15 cellular contexts compared by ENCODE assay signal in the genomic region with DNA sequence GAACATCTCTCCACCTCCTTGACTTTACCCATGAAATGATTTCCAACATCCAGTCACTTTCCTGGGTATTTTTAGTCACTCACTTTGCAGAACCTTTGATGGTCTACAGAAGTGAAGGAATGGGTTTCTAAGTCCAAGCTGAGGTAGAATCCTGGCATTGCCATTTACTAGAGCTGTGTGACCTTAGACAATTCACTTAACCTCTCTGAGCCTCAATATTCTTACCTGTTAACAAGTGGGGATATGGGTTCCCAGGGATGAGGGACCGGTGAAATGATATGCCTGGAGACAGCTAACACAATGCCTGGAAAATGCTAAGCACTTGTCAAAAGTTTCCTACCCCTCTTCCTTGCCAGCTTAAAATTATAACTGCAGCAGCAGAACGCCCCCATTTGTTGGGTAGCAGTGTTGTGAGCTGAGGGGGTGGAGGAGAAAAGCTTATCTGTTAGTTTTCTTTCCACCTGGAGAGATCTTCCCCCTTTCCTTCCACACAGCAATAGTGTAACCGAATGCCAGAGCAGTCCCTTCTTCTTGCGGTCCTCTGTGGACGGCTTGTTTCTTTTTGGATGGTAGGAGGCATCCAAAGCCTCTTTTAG. TPM values are rescaled to one million over a fixed set of nuclear protein-coding genes. Genes with fewer than 3 reads are reported as not detected.
A peak's percentile ranks its signal among the peaks of the same experiment; 100 is the strongest.
DNase-seq lines count a peak whose midpoint lies in the region; ATAC-seq and TF ChIP-seq lines count a peak whose summit lies in the region.
"Had no signal": no experiment of that assay in that cellular context is flagged by ENCODE, and none has a peak within 500 bp of the region (broad histone marks: within the 10 kb centered on the region; RNA-seq: fewer than 3 reads in every experiment).

No MANE protein-coding gene starts in this region.

- H3K79me2 ChIP-seq in ACC112 (ENCODE audit: control insufficient read depth, insufficient read depth, low read length, unreplicated experiment), result no peaks in the 10 kb centered on the region
- H3K79me2 ChIP-seq in hepatocyte, result no peaks in the 10 kb centered on the region

- no peaks in the 10 kb centered on the region for H3K27me3 ChIP-seq in ACC112 (ENCODE audit: insufficient read depth, low read length)
- no peaks in the 10 kb centered on the region for H3K27me3 ChIP-seq in hepatocyte
- H3K27me3 ChIP-seq in skeletal muscle tissue (ENCODE audit: control insufficient read depth in 3 of 3, insufficient read depth in 3 of 3, low read length in 3 of 3), result no peaks in the 10 kb centered on the region
- no peaks in the 10 kb centered on the region for H3K27me3 ChIP-seq in brain microvascular endothelial cell (replicated peaks)
- H3K27me3 ChIP-seq: gastrocnemius medialis had no signal

- H2AFZ ChIP-seq in ACC112 (ENCODE audit: low read length, unreplicated experiment), result no peak overlapping the region
- H2AFZ ChIP-seq in hepatocyte, result no peak overlapping the region

- H3K4me1 ChIP-seq in ACC112 (ENCODE audit: control insufficient read depth, insufficient read depth, low read length, unreplicated experiment) (peaks cover 22% of the 10 kb centered on the region), hepatocyte (ENCODE audit: insufficient read depth) (peaks cover 11% of the 10 kb centered on the region), skeletal muscle tissue (ENCODE audit: control insufficient read depth in 3 of 3, insufficient read depth in 3 of 3, low read length in 3 of 3) (peaks cover 24 to 38% (median 30%) of the 10 kb centered on the region in 3 donors)

- no peak overlapping the region for H3K4me2 ChIP-seq in hepatocyte

- peaks cover 18% of the 10 kb centered on the region for H3K27me3 Mint-ChIP-seq in mesothelial cell of epicardium (ENCODE audit: low read depth)

- no peak overlapping the region for H3K4me3 Mint-ChIP-seq in stimulated activated effector memory CD8-positive, alpha-beta T cell treated with anti-CD3 and anti-CD28 coated beads, Interleukin-12 subunit alpha, Interleukin-12 subunit beta, amount 100 ng/mL, for 72 hours
- H3K4me3 Mint-ChIP-seq in mesothelial cell of epicardium, result no peak overlapping the region
- H3K4me3 Mint-ChIP-seq: activated CD4-positive, alpha-beta T cell treated with anti-CD3 and anti-CD28 coated beads, Interleukin-2, amount 10 ng/mL, durations not matched to agents 24 days and 14 days; IgD-negative memory B cell; naive thymus-derived CD8-positive, alpha-beta T cell had no signal

- H3K4me1 Mint-ChIP-seq in stimulated activated effector memory CD8-positive, alpha-beta T cell treated with anti-CD3 and anti-CD28 coated beads, Interleukin-12 subunit alpha, Interleukin-12 subunit beta, amount 100 ng/mL, for 72 hours, result no peaks in the 10 kb centered on the region
- peaks cover 8% of the 10 kb centered on the region for H3K4me1 Mint-ChIP-seq in mesothelial cell of epicardium
- H3K4me1 Mint-ChIP-seq: IgD-negative memory B cell had no signal

- ATAC-seq in stimulated activated effector memory CD8-positive, alpha-beta T cell treated with anti-CD3 and anti-CD28 coated beads, Interleukin-12 subunit alpha, Interleukin-12 subunit beta, amount 100 ng/mL, for 72 hours, result no peak
- ATAC-seq: naive thymus-derived CD8-positive, alpha-beta T cell had no signal

- H3K9me3 Mint-ChIP-seq in stimulated activated effector memory CD8-positive, alpha-beta T cell treated with anti-CD3 and anti-CD28 coated beads, Interleukin-12 subunit alpha, Interleukin-12 subunit beta, amount 100 ng/mL, for 72 hours, result peaks cover 3% of the 10 kb centered on the region
- H3K9me3 Mint-ChIP-seq in mesothelial cell of epicardium, result peaks cover 12% of the 10 kb centered on the region
- H3K9me3 Mint-ChIP-seq: activated CD4-positive, alpha-beta T cell treated with anti-CD3 and anti-CD28 coated beads, Interleukin-2, amount 10 ng/mL, durations not matched to agents 24 days and 14 days had no signal

- peak overlapping the region in 1 of 3 donors; percentile 28 for H3K9ac ChIP-seq in skeletal muscle tissue (ENCODE audit: low read depth in 1 of 3, low read length in 3 of 3)

- no peak overlapping the region for H3K27ac Mint-ChIP-seq in stimulated activated effector memory CD8-positive, alpha-beta T cell treated with anti-CD3 and anti-CD28 coated beads, Interleukin-12 subunit alpha, Interleukin-12 subunit beta, amount 100 ng/mL, for 72 hours
- H3K27ac Mint-ChIP-seq in mesothelial cell of epicardium, result no peak overlapping the region
- H3K27ac Mint-ChIP-seq: IgD-negative memory B cell; naive thymus-derived CD8-positive, alpha-beta T cell had no signal

- H3K4me3 ChIP-seq in ACC112 (ENCODE audit: low read depth, low read length), result no peak overlapping the region
- H3K4me3 ChIP-seq in NB4 (ENCODE audit: low read depth, low read length), result no peak overlapping the region
- no peak overlapping the region for H3K4me3 ChIP-seq in hepatocyte
- H3K4me3 ChIP-seq in skeletal muscle tissue (ENCODE audit: low read length in 3 of 3), result no peak overlapping the region
- no peak overlapping the region for H3K4me3 ChIP-seq in brain microvascular endothelial cell (ENCODE audit: low read depth, low read length)
- H3K4me3 ChIP-seq: gastrocnemius medialis had no signal

- WGBS in hepatocyte (ENCODE audit: low lambda C conversion rate, missing lambda C conversion rate), result 88% methylated on average over 5 of the region's 5 CpGs

- H3K27ac ChIP-seq in ACC112 (ENCODE audit: low read depth, low read length), result peak overlapping the region; percentile 55
- H3K27ac ChIP-seq in hepatocyte, result peak overlapping the region; percentile 40
- H3K27ac ChIP-seq in skeletal muscle tissue (ENCODE audit: low read depth, low read length), result peak overlapping the region; percentile 8
- no peak overlapping the region for H3K27ac ChIP-seq in brain microvascular endothelial cell

- TF ChIP-seq CTCF in NB4 (IDR thresholded peaks at IDR 0.05; ENCODE audit: low read depth, low read length), result no peak
- no peak for TF ChIP-seq CTCF in hepatocyte (IDR thresholded peaks at IDR 0.05; ENCODE audit: poor library complexity)
- TF ChIP-seq CTCF in mesothelial cell of epicardium (IDR thresholded peaks at IDR 0.05; ENCODE audit: unreplicated experiment), result no peak
- no peak for TF ChIP-seq CTCF in brain microvascular endothelial cell (IDR thresholded peaks at IDR 0.05; ENCODE audit: low read depth, low read length, missing control alignments)

- no peaks in the 10 kb centered on the region for H4K20me1 ChIP-seq in hepatocyte (ENCODE audit: insufficient read depth, poor library complexity, severe bottlenecking)

- DNase-seq in NB4 (ENCODE audit: low read depth) (peak; percentile 8), hepatocyte (ENCODE audit: low spot score) (no peak), NCI-H69 (lab: John Stamatoyannopoulos, UW) (no peak), mesothelial cell of epicardium (ENCODE audit: low spot score in 2 of 2, unreplicated experiment in 2 of 2) (no peak), brain microvascular endothelial cell (no peak)
- no peak for DNase-seq in stimulated activated effector memory CD8-positive, alpha-beta T cell treated with anti-CD3 and anti-CD28 coated beads, Interleukin-12 subunit alpha, Interleukin-12 subunit beta, amount 100 ng/mL, for 72 hours (ENCODE audit: low spot score in 2 of 2)
- DNase-seq: activated gamma-delta T cell treated with Interleukin-2 at 50 U/mL for 16 hours; gastrocnemius medialis; naive thymus-derived CD8-positive, alpha-beta T cell; NCI-H524; stimulated activated CD4-positive, alpha-beta T cell treated with anti-CD3 and anti-CD28 coated beads, Interleukin-12 subunit alpha, Interleukin-12 subunit beta, amount 100 ng/mL, for 4 hours had no signal

- no peaks in the 10 kb centered on the region for H3K9me2 ChIP-seq in hepatocyte (replicated peaks; ENCODE audit: insufficient read depth)

- no peaks in the 10 kb centered on the region for H3K36me3 Mint-ChIP-seq in stimulated activated effector memory CD8-positive, alpha-beta T cell treated with anti-CD3 and anti-CD28 coated beads, Interleukin-12 subunit alpha, Interleukin-12 subunit beta, amount 100 ng/mL, for 72 hours
- H3K36me3 Mint-ChIP-seq in mesothelial cell of epicardium, result peaks cover 14% of the 10 kb centered on the region
- H3K36me3 Mint-ChIP-seq: IgD-negative memory B cell had no signal

- TF ChIP-seq POLR2A in NB4 (IDR thresholded peaks at IDR 0.05; ENCODE audit: extremely low read depth, insufficient read length), result no peak

- H3K9me3 ChIP-seq in hepatocyte (ENCODE audit: low read depth) (no peaks in the 10 kb centered on the region), skeletal muscle tissue (ENCODE audit: control insufficient read depth in 3 of 3, low read length in 3 of 3) (no peaks in the 10 kb centered on the region)
- H3K9me3 ChIP-seq: gastrocnemius medialis had no signal

- in situ Hi-C loops in brain microvascular endothelial cell (cut with HindIII; ENCODE audit: low pct_ligation_motif_present, low sequenced_read_pairs), result no loop called here

- H3K36me3 ChIP-seq in ACC112 (ENCODE audit: insufficient read depth, low read length), result no peaks in the 10 kb centered on the region
- H3K36me3 ChIP-seq in hepatocyte (replicated peaks; ENCODE audit: insufficient read depth, low read depth), result no peaks in the 10 kb centered on the region
- H3K36me3 ChIP-seq in skeletal muscle tissue (ENCODE audit: control insufficient read depth in 3 of 3, insufficient read depth in 3 of 3, low read length in 3 of 3), result peaks cover 0 to 2% (median 0%) of the 10 kb centered on the region in 3 donors
- no peaks in the 10 kb centered on the region for H3K36me3 ChIP-seq in brain microvascular endothelial cell (replicated peaks)
- H3K36me3 ChIP-seq: gastrocnemius medialis had no signal

RNA-seq across cellular contexts. Expression of a gene that starts 41.6 kb away (rescaled TPM):
- total RNA-seq in hepatocyte (9.6 and 11.5 TPM in 2 replicates), skeletal muscle tissue (48.0 TPM), mesothelial cell of epicardium (12.7 to 15.9 TPM (median 14.6 TPM) in 3 replicates)
- 4.5 and 5.0 TPM in 2 replicates for polyA plus RNA-seq in hepatocyte
- polyA plus RNA-seq: IgD-negative memory B cell; naive thymus-derived CD8-positive, alpha-beta T cell had no signal
